Comparison of ENCODE assay signal across 20 cellular contexts in genomic region chr7:141928147-141928894, GRCh38. TPM values are rescaled to one million over a fixed set of nuclear protein-coding genes. Genes with fewer than 3 reads are reported as not detected.
"Had no signal": no experiment of that assay in that cellular context is flagged by ENCODE, and none has a peak within 500 bp of the region (broad histone marks: within the 10 kb centered on the region; RNA-seq: fewer than 3 reads in every experiment).

No MANE protein-coding gene starts in this region.

- H3K36me3 ChIP-seq: colonic mucosa, suprapubic skin had no signal

- H3K27ac ChIP-seq: colonic mucosa, epithelial cell of prostate, hepatocyte, suprapubic skin had no signal

- ATAC-seq: activated T-helper 17 cell treated with anti-CD3 and anti-CD28 coated beads, Interleukin-2, amount 50 U/mL, for 72 hours; sciatic nerve; T-helper 17 cell had no signal

- DNase-seq: activated CD4-positive, alpha-beta T cell treated with anti-CD3 and anti-CD28 coated beads, Interleukin-2, amount 10 ng/mL, durations not matched to agents 7 days and 5 days; activated CD4-positive, CD25-positive, alpha-beta regulatory T cell; activated CD8-positive, alpha-beta memory T cell treated with anti-CD3 and anti-CD28 coated beads for 24 hours; activated naive CD4-positive, alpha-beta T cell treated with anti-CD3 and anti-CD28 coated beads, Interleukin-2, amount 10 ng/mL, durations not matched to agents 7 days and 5 days; caudate nucleus; colonic mucosa; effector CD8-positive, alpha-beta T cell; naive B cell; nucleus accumbens; stimulated activated CD4-positive, alpha-beta T cell treated with anti-CD3 and anti-CD28 coated beads, Interleukin-12 subunit alpha, Interleukin-12 subunit beta, amount 100 ng/mL, for 4 hours; stimulated activated CD4-positive, alpha-beta T cell treated with anti-CD3 and anti-CD28 coated beads, Interleukin-2, amount 100 ng/mL, for 48 hours; stimulated activated naive CD4-positive, alpha-beta T cell treated with Interleukin-2 at 50 U/mL for 16 hours; T-helper 17 cell had no signal

- H3K27me3 ChIP-seq: colonic mucosa, hepatocyte, suprapubic skin had no signal

- H3K9me3 ChIP-seq: colonic mucosa, suprapubic skin had no signal

- H3K4me3 ChIP-seq: colonic mucosa, hepatocyte, lung, suprapubic skin had no signal

- H3K4me1 ChIP-seq: colonic mucosa, suprapubic skin had no signal

RNA-seq across cellular contexts. Expression of gene OR9A4, which starts 12.1 kb away (rescaled TPM):
- total RNA-seq: activated CD4-positive, alpha-beta T cell treated with anti-CD3 and anti-CD28 coated beads, Interleukin-2, amount 10 ng/mL, durations not matched to agents 7 days and 5 days; colonic mucosa; hepatocyte; pulmonary artery endothelial cell; suprapubic skin; T-helper 17 cell had no signal

RNA-seq across cellular contexts. Expression of gene CLEC5A, which starts 18.5 kb away (rescaled TPM):
- total RNA-seq: activated CD4-positive, alpha-beta T cell treated with anti-CD3 and anti-CD28 coated beads, Interleukin-2, amount 10 ng/mL, durations not matched to agents 7 days and 5 days; activated T-helper 17 cell treated with anti-CD3 and anti-CD28 coated beads, Interleukin-2, amount 50 U/mL, for 72 hours; hepatocyte; pulmonary artery endothelial cell had no signal

RNA-seq across cellular contexts. Expression of gene TAS2R38, which starts 45.3 kb away (rescaled TPM):
- total RNA-seq: activated CD4-positive, alpha-beta T cell treated with anti-CD3 and anti-CD28 coated beads, Interleukin-2, amount 10 ng/mL, durations not matched to agents 7 days and 5 days; activated T-helper 17 cell treated with anti-CD3 and anti-CD28 coated beads, Interleukin-2, amount 50 U/mL, for 72 hours; colonic mucosa; hepatocyte; lung; pulmonary artery endothelial cell; sciatic nerve; suprapubic skin; T-helper 17 cell had no signal
